7 cellular contexts compared by ENCODE assay signal in the genomic region with DNA sequence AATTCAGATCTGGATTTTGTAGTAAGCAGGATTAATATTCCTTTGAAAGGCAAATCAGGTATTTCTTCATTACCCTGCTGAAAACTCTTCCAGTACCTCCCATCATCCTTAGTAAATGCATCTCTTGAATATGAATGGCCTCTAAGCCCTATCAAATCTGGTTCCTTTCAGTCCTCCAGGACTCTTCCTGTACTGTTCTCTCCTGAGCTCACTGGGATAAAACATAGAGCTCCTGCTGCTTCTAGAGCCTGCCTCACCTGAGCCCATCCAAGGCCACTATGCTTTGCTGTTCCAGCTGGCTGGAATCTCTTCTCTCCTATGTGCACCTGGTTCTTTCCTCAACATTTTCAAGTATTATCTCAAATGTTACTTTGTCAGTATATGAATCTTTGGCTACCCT.
"Had no signal": no experiment of that assay in that cellular context is flagged by ENCODE, and none has a peak within 500 bp of the region (broad histone marks: within the 10 kb centered on the region; RNA-seq: fewer than 3 reads in every experiment).

No MANE protein-coding gene starts in this region.

- FAIRE-seq: HTR-8/SVneo, K562 had no signal

- H3K4me3 ChIP-seq: GM23248, K562 had no signal

- H3K9ac ChIP-seq: GM23248 had no signal

- ATAC-seq: K562 had no signal

- DNase-seq: GM23248, H7, HCEC 1CT, IMR-90, KG1 had no signal

- H2AFZ ChIP-seq: GM23248 had no signal

- H3K27ac ChIP-seq: GM23248 had no signal
